Comparison of ENCODE assay signal across 26 cellular contexts in genomic region chr21:14046401-14046800, GRCh38.
"Had no signal": no experiment of that assay in that cellular context is flagged by ENCODE, and none has a peak within 500 bp of the region (broad histone marks: within the 10 kb centered on the region; RNA-seq: fewer than 3 reads in every experiment).

No MANE protein-coding gene starts in this region.

- H3K27me3 Mint-ChIP-seq: activated CD4-positive, alpha-beta memory T cell treated with anti-CD3 and anti-CD28 coated beads, Interleukin-2, amount 10 ng/mL, durations not matched to agents 7 days and 5 days; activated CD4-positive, alpha-beta T cell treated with anti-CD3 and anti-CD28 coated beads, Interleukin-2, amount 10 ng/mL, durations not matched to agents 24 days and 14 days; activated CD8-positive, alpha-beta memory T cell treated with anti-CD3 and anti-CD28 coated beads, Interleukin-2, amount 10 ng/mL, durations not matched to agents 7 days and 5 days; activated naive CD4-positive, alpha-beta T cell treated with anti-CD3 and anti-CD28 coated beads, Interleukin-2, amount 10 ng/mL, durations not matched to agents 7 days and 5 days; activated naive CD8-positive, alpha-beta T cell treated with anti-CD3 and anti-CD28 coated beads, Interleukin-2, amount 50 U/mL, for 24 hours; effector memory CD8-positive, alpha-beta T cell had no signal

- ATAC-seq: activated CD4-positive, CD25-positive, alpha-beta regulatory T cell treated with anti-CD3 and anti-CD28 coated beads, Interleukin-2, amount 50 U/mL, for 24 hours; activated CD8-positive, alpha-beta memory T cell treated with anti-CD3 and anti-CD28 coated beads, Interleukin-2, amount 10 ng/mL, durations not matched to agents 7 days and 5 days; activated naive CD8-positive, alpha-beta T cell treated with anti-CD3 and anti-CD28 coated beads, Interleukin-2, amount 50 U/mL, for 24 hours; effector memory CD8-positive, alpha-beta T cell; left lung; natural killer cell had no signal

- H3K27ac Mint-ChIP-seq: activated CD4-positive, alpha-beta memory T cell treated with anti-CD3 and anti-CD28 coated beads, Interleukin-2, amount 10 ng/mL, durations not matched to agents 7 days and 5 days; activated CD4-positive, alpha-beta T cell treated with anti-CD3 and anti-CD28 coated beads, Interleukin-2, amount 10 ng/mL, durations not matched to agents 24 days and 14 days; activated CD8-positive, alpha-beta memory T cell treated with anti-CD3 and anti-CD28 coated beads, Interleukin-2, amount 10 ng/mL, durations not matched to agents 7 days and 5 days; activated naive CD4-positive, alpha-beta T cell treated with anti-CD3 and anti-CD28 coated beads, Interleukin-2, amount 10 ng/mL, durations not matched to agents 7 days and 5 days; activated naive CD8-positive, alpha-beta T cell treated with anti-CD3 and anti-CD28 coated beads, Interleukin-2, amount 50 U/mL, for 24 hours; effector memory CD8-positive, alpha-beta T cell; natural killer cell; T-helper 1 cell treated with Interleukin-12 subunit alpha and Interleukin-12 subunit beta and Interleukin-4 antibody, amounts not matched to agents 30 μg/mL and 1 μg/mL, for 36 hours had no signal

- DNase-seq: activated CD4-positive, alpha-beta memory T cell treated with anti-CD3 and anti-CD28 coated beads, Interleukin-2, amount 10 ng/mL, durations not matched to agents 7 days and 5 days; activated CD4-positive, alpha-beta T cell treated with anti-CD3 and anti-CD28 coated beads, Interleukin-2, amount 10 ng/mL, durations not matched to agents 24 days and 14 days; activated CD8-positive, alpha-beta memory T cell treated with anti-CD3 and anti-CD28 coated beads, Interleukin-2, amount 10 ng/mL, durations not matched to agents 7 days and 5 days; activated effector memory CD4-positive, alpha-beta T cell treated with anti-CD3 and anti-CD28 coated beads, Interleukin-2, amount 50 U/mL, for 16 hours; activated naive CD4-positive, alpha-beta T cell treated with anti-CD3 and anti-CD28 coated beads, Interleukin-2, amount 10 ng/mL, durations not matched to agents 7 days and 5 days; activated naive CD8-positive, alpha-beta T cell treated with anti-CD3 and anti-CD28 coated beads, Interleukin-2, amount 50 U/mL, for 24 hours; activated T-cell treated with anti-CD3 and anti-CD28 coated beads for 4 hours; aorta; brain microvascular endothelial cell; central memory CD4-positive, alpha-beta T cell; dorsolateral prefrontal cortex; effector memory CD8-positive, alpha-beta T cell; esophagus squamous epithelium; foreskin fibroblast; kidney glomerular epithelial cell; left lung; natural killer cell; retina; sigmoid colon; stimulated activated CD4-positive, alpha-beta T cell treated with anti-CD3 and anti-CD28 coated beads, Interleukin-4, amount 100 ng/mL, for 1 hour; stimulated activated naive CD4-positive, alpha-beta T cell; testis; trophoblast cell had no signal

- H3K4me3 Mint-ChIP-seq: activated CD4-positive, alpha-beta memory T cell treated with anti-CD3 and anti-CD28 coated beads, Interleukin-2, amount 10 ng/mL, durations not matched to agents 7 days and 5 days; activated CD4-positive, alpha-beta T cell treated with anti-CD3 and anti-CD28 coated beads, Interleukin-2, amount 10 ng/mL, durations not matched to agents 24 days and 14 days; activated CD8-positive, alpha-beta memory T cell treated with anti-CD3 and anti-CD28 coated beads, Interleukin-2, amount 10 ng/mL, durations not matched to agents 7 days and 5 days; activated naive CD4-positive, alpha-beta T cell treated with anti-CD3 and anti-CD28 coated beads, Interleukin-2, amount 10 ng/mL, durations not matched to agents 7 days and 5 days; activated naive CD8-positive, alpha-beta T cell treated with anti-CD3 and anti-CD28 coated beads, Interleukin-2, amount 50 U/mL, for 24 hours; effector memory CD8-positive, alpha-beta T cell; natural killer cell; T-helper 1 cell treated with Interleukin-12 subunit alpha and Interleukin-12 subunit beta and Interleukin-4 antibody, amounts not matched to agents 30 μg/mL and 1 μg/mL, for 36 hours had no signal

- H3K9me3 Mint-ChIP-seq: activated CD4-positive, alpha-beta memory T cell treated with anti-CD3 and anti-CD28 coated beads, Interleukin-2, amount 10 ng/mL, durations not matched to agents 7 days and 5 days; activated CD4-positive, alpha-beta T cell treated with anti-CD3 and anti-CD28 coated beads, Interleukin-2, amount 10 ng/mL, durations not matched to agents 24 days and 14 days; activated naive CD4-positive, alpha-beta T cell treated with anti-CD3 and anti-CD28 coated beads, Interleukin-2, amount 10 ng/mL, durations not matched to agents 7 days and 5 days; activated naive CD8-positive, alpha-beta T cell treated with anti-CD3 and anti-CD28 coated beads, Interleukin-2, amount 50 U/mL, for 24 hours; effector memory CD8-positive, alpha-beta T cell; T-helper 1 cell treated with Interleukin-12 subunit alpha and Interleukin-12 subunit beta and Interleukin-4 antibody, amounts not matched to agents 30 μg/mL and 1 μg/mL, for 36 hours had no signal

- H3K4me1 Mint-ChIP-seq: activated naive CD4-positive, alpha-beta T cell treated with anti-CD3 and anti-CD28 coated beads, Interleukin-2, amount 10 ng/mL, durations not matched to agents 7 days and 5 days; activated naive CD8-positive, alpha-beta T cell treated with anti-CD3 and anti-CD28 coated beads, Interleukin-2, amount 50 U/mL, for 24 hours; natural killer cell had no signal

- H3K9me3 ChIP-seq: esophagus squamous epithelium, left lung, sigmoid colon, testis, vagina had no signal

- H3K36me3 Mint-ChIP-seq: activated naive CD4-positive, alpha-beta T cell treated with anti-CD3 and anti-CD28 coated beads, Interleukin-2, amount 10 ng/mL, durations not matched to agents 7 days and 5 days; natural killer cell had no signal
